14 cellular contexts compared by ENCODE assay signal in genomic region chr11:6378695-6378989, GRCh38. TPM values are rescaled to one million over a fixed set of nuclear protein-coding genes. Genes with fewer than 3 reads are reported as not detected.
DNase-seq lines count a peak whose midpoint lies in the region; ATAC-seq and TF ChIP-seq lines count a peak whose summit lies in the region.
"Had no signal": no experiment of that assay in that cellular context is flagged by ENCODE, and none has a peak within 500 bp of the region (broad histone marks: within the 10 kb centered on the region; RNA-seq: fewer than 3 reads in every experiment).

No MANE protein-coding gene starts in this region.

- H3K4me3 ChIP-seq in SK-N-MC = no peak overlapping the region
- H3K4me3 ChIP-seq: psoas muscle, skin epidermis, testis had no signal

- H3K4me3 Mint-ChIP-seq in activated T-cell treated with anti-CD3 and anti-CD28 coated beads, Interleukin-2, amount 50 U/mL, for 24 hours = peak overlapping the region; percentile 23
- H3K4me3 Mint-ChIP-seq in CD14-positive monocyte (no peak overlapping the region), naive B cell (peak overlapping the region; percentile 9 to 87 (median 72))
- H3K4me3 Mint-ChIP-seq: stimulated activated effector memory CD8-positive, alpha-beta T cell treated with anti-CD3 and anti-CD28 coated beads, Interleukin-12 subunit alpha, Interleukin-12 subunit beta, amount 100 ng/mL, for 72 hours had no signal

- H3K36me3 Mint-ChIP-seq in activated T-cell treated with anti-CD3 and anti-CD28 coated beads, Interleukin-2, amount 50 U/mL, for 24 hours (ENCODE audit: low read depth) = no peaks in the 10 kb centered on the region
- H3K36me3 Mint-ChIP-seq in CD14-positive monocyte = no peaks in the 10 kb centered on the region
- H3K36me3 Mint-ChIP-seq in naive B cell = no peaks in the 10 kb centered on the region
- H3K36me3 Mint-ChIP-seq: stimulated activated effector memory CD8-positive, alpha-beta T cell treated with anti-CD3 and anti-CD28 coated beads, Interleukin-12 subunit alpha, Interleukin-12 subunit beta, amount 100 ng/mL, for 72 hours had no signal

- no peaks in the 10 kb centered on the region for H3K27me3 Mint-ChIP-seq in activated T-cell treated with anti-CD3 and anti-CD28 coated beads, Interleukin-2, amount 50 U/mL, for 24 hours
- H3K27me3 Mint-ChIP-seq in CD14-positive monocyte (ENCODE audit: low read depth in 3 of 3) = peaks cover 0 to 3% (median 2%) of the 10 kb centered on the region in 3 donors
- no peaks in the 10 kb centered on the region for H3K27me3 Mint-ChIP-seq in naive B cell

- TF ChIP-seq CTCF in CD14-positive monocyte (IDR thresholded peaks at IDR 0.05) = no peak

- H3K4me1 Mint-ChIP-seq in activated T-cell treated with anti-CD3 and anti-CD28 coated beads, Interleukin-2, amount 50 U/mL, for 24 hours (ENCODE audit: low read depth) = peaks cover 28% of the 10 kb centered on the region
- peaks cover 16% of the 10 kb centered on the region for H3K4me1 Mint-ChIP-seq in CD14-positive monocyte
- peaks cover 20 to 28% (median 24%) of the 10 kb centered on the region in 3 donors for H3K4me1 Mint-ChIP-seq in naive B cell
- H3K4me1 Mint-ChIP-seq: stimulated activated effector memory CD8-positive, alpha-beta T cell treated with anti-CD3 and anti-CD28 coated beads, Interleukin-12 subunit alpha, Interleukin-12 subunit beta, amount 100 ng/mL, for 72 hours had no signal

- peak overlapping the region; percentile 73 for H3K27ac Mint-ChIP-seq in activated T-cell treated with anti-CD3 and anti-CD28 coated beads, Interleukin-2, amount 50 U/mL, for 24 hours
- peak overlapping the region in 4 of 7 donors; percentile 21 to 82 (median 78) for H3K27ac Mint-ChIP-seq in CD14-positive monocyte
- peak overlapping the region; percentile 40 to 97 (median 94) for H3K27ac Mint-ChIP-seq in naive B cell
- H3K27ac Mint-ChIP-seq: stimulated activated effector memory CD8-positive, alpha-beta T cell treated with anti-CD3 and anti-CD28 coated beads, Interleukin-12 subunit alpha, Interleukin-12 subunit beta, amount 100 ng/mL, for 72 hours had no signal

- intact Hi-C loops in CD14-positive monocyte (cut with micrococcal nuclease) = loop anchor here (5.0 kb wide), 1 partner anchor 129 kb away; no protein-coding TSS in a partner anchor

- H3K9me3 Mint-ChIP-seq in activated T-cell treated with anti-CD3 and anti-CD28 coated beads, Interleukin-2, amount 50 U/mL, for 24 hours = no peaks in the 10 kb centered on the region
- H3K9me3 Mint-ChIP-seq in CD14-positive monocyte (no peaks in the 10 kb centered on the region), naive B cell (no peaks in the 10 kb centered on the region)
- H3K9me3 Mint-ChIP-seq: stimulated activated effector memory CD8-positive, alpha-beta T cell treated with anti-CD3 and anti-CD28 coated beads, Interleukin-12 subunit alpha, Interleukin-12 subunit beta, amount 100 ng/mL, for 72 hours had no signal

- H3K36me3 ChIP-seq in SK-N-MC (ENCODE audit: insufficient read depth, low read length) = no peaks in the 10 kb centered on the region

- H3K9ac ChIP-seq in SK-N-MC (ENCODE audit: insufficient read length) = peak overlapping the region; percentile 42

- H3K27ac ChIP-seq in SK-N-MC = peak overlapping the region; percentile 29; the same call in 1 of the 2 replicates
- H3K27ac ChIP-seq: psoas muscle, testis had no signal

- H3K9me3 ChIP-seq in SK-N-MC (ENCODE audit: low read depth, low read length) = no peaks in the 10 kb centered on the region
- H3K9me3 ChIP-seq: psoas muscle, testis had no signal

- ATAC-seq in naive B cell (ENCODE audit: low read depth in 2 of 2) = no peak
- no peak for ATAC-seq in HG03457 (IDR thresholded peaks at IDR 0.05; ENCODE audit: unreplicated experiment)

- DNase-seq in activated T-cell treated with anti-CD3 and anti-CD28 coated beads, Interleukin-2, amount 50 U/mL, for 24 hours = no peak
- DNase-seq in activated T-cell treated with anti-CD3 and anti-CD28 coated beads, Interleukin-2, amount 50 U/mL, for 1 hour = no peak
- DNase-seq in CD14-positive monocyte (ENCODE audit: low spot score) (no peak), SK-N-MC (ENCODE audit: low read depth, low spot score) (no peak), naive B cell (no peak), SW 1271 (lab: John Stamatoyannopoulos, UW) (no peak)
- no peak for DNase-seq in stimulated activated naive CD4-positive, alpha-beta T cell (lab: John Stamatoyannopoulos, UW)
- DNase-seq: psoas muscle; stimulated activated CD4-positive, alpha-beta T cell treated with anti-CD3 and anti-CD28 coated beads, Interleukin-2, amount 100 ng/mL, for 24 hours had no signal

RNA-seq across cellular contexts. Expression of gene SMPD1, which starts 11.6 kb away (rescaled TPM):
- polyA plus RNA-seq in CD14-positive monocyte (1 to 10 TPM; 4.2 to 4.9 TPM), naive B cell (ENCODE audit: low read depth in 6 of 6) (10 to 100 TPM in 3 of 6 donors, 1 to 10 TPM in 3; 6.9 to 14.2 (median 9.9) TPM)

RNA-seq across cellular contexts. Expression of gene APBB1, which starts 40.3 kb away (rescaled TPM):
- polyA plus RNA-seq in CD14-positive monocyte (1 to 10 TPM in 1 of 2 donors, under 1 TPM in 1; 0.85 to 2.5 TPM), naive B cell (ENCODE audit: low read depth in 6 of 6) (10 to 100 TPM in 5 of 6 donors, 1 to 10 TPM in 1; 9.4 to 40.0 (median 28.0) TPM)

RNA-seq across cellular contexts. Expression of gene CAVIN3, which starts 58.3 kb away (rescaled TPM):
- polyA plus RNA-seq in CD14-positive monocyte (10 to 100 TPM; 11.2 to 13.6 TPM), naive B cell (ENCODE audit: low read depth in 6 of 6) (not detected)
- polyA plus RNA-seq: HepG2 had no signal

Comparison
In these comparisons a context has a peak if more than half of its experiments do, and no peak if none do; other contexts are left out.
1. H3K4me3 Mint-ChIP-seq: peak in activated T-cell treated with anti-CD3 and anti-CD28 coated beads, Interleukin-2, amount 50 U/mL, for 24 hours (single experiment) and naive B cell (8 of 8); none in CD14-positive monocyte (0 of 2).
2. RNA of gene CAVIN3, which starts 58.3 kb away (polyA plus RNA-seq): 11.2 to 13.6 TPM in CD14-positive monocyte; not detected in naive B cell; every median in the first group is over 10 times any median in the second.
3. Peak in every context shown above with its lines, with median percentiles within 50 percentile points of each other: H3K27ac Mint-ChIP-seq.